In genomic region chr12:34402899-34403705, GRCh38 we compare ENCODE assay signal across 12 cellular contexts.
DNase-seq lines count a peak whose midpoint lies in the region; ATAC-seq and TF ChIP-seq lines count a peak whose summit lies in the region.
"Had no signal": no experiment of that assay in that cellular context is flagged by ENCODE, and none has a peak within 500 bp of the region (broad histone marks: within the 10 kb centered on the region; RNA-seq: fewer than 3 reads in every experiment).

No MANE protein-coding gene starts in this region.

- intact Hi-C loops in adrenal gland (cut with DNase I) (no loop called here), left lung (cut with DNase I) (no loop called here), transverse colon (cut with DNase I; ENCODE audit: low total_unique reads) (no loop called here)

- peak; percentile 50 for DNase-seq in activated effector memory CD4-positive, alpha-beta T cell treated with anti-CD3 and anti-CD28 coated beads, Interleukin-2, amount 50 U/mL, for 16 hours
- no peak for DNase-seq in activated effector memory CD4-positive, alpha-beta T cell treated with Interleukin-2 at 50 U/mL for 16 hours
- DNase-seq in adrenal gland (peak in 6 of 7 donors; percentile 3 to 24 (median 8)), left lung (peak; percentile 15 to 67), transverse colon (peak; percentile 3), NCI-H82 treated with DMSO at 0.1 percent for 48 hours (lab: John Stamatoyannopoulos, UW; ENCODE audit: unreplicated experiment) (no peak), substantia nigra (lab: John Stamatoyannopoulos, UW) (no peak)
- DNase-seq: activated CD8-positive, alpha-beta T cell treated with anti-CD3 and anti-CD28 coated beads for 36 hours; erythroblast; NCI-H748 treated with DMSO at 0.1 percent for 48 hours; SW 1271 had no signal

- H3K27me3 ChIP-seq in adrenal gland, result no peaks in the 10 kb centered on the region
- no peaks in the 10 kb centered on the region for H3K27me3 ChIP-seq in left lung
- H3K27me3 ChIP-seq in transverse colon, result no peaks in the 10 kb centered on the region

- 68 to 82% (median 72%) methylated on average over 27 to 33 of the region's 33 CpGs for WGBS in adrenal gland, 4 donors
- WGBS in transverse colon (ENCODE audit: low coverage in 1 of 2), 2 donors, result 74 to 83% methylated on average over 6 to 33 of the region's 33 CpGs

- H3K9me3 ChIP-seq in adrenal gland (replicated peaks in 1 of 3) (peaks cover 0 to 15% (median 0%) of the 10 kb centered on the region in 3 donors), left lung (peaks cover 0 to 100% of the 10 kb centered on the region in 2 donors), transverse colon (peaks cover 34 to 62% of the 10 kb centered on the region in 2 donors)

- H3K36me3 ChIP-seq in adrenal gland (replicated peaks in 1 of 2), result no peaks in the 10 kb centered on the region
- H3K36me3 ChIP-seq in left lung, result no peaks in the 10 kb centered on the region
- H3K36me3 ChIP-seq in transverse colon, result no peaks in the 10 kb centered on the region

- in situ Hi-C loops in transverse colon (cut with MboI; ENCODE audit: low pct_ligation_motif_present in 1 of 4, low pct_unique_long_range_greater_than_20kb in 1 of 4, low sequenced_read_pairs in 3 of 4), result no loop called here

- H3K4me1 ChIP-seq in adrenal gland (replicated peaks in 1 of 2) (no peaks in the 10 kb centered on the region), left lung (no peaks in the 10 kb centered on the region), transverse colon (no peaks in the 10 kb centered on the region)

- H3K27ac ChIP-seq in adrenal gland, result no peak overlapping the region
- H3K27ac ChIP-seq in left lung, result no peak overlapping the region
- H3K27ac ChIP-seq in transverse colon, result no peak overlapping the region
- H3K27ac ChIP-seq in substantia nigra (ENCODE audit: low read depth, low read length, poor library complexity, severe bottlenecking), result no peak overlapping the region

- no peak for TF ChIP-seq EP300 in transverse colon (IDR thresholded peaks at IDR 0.05; ENCODE audit: low read depth)

- TF ChIP-seq POLR2A in adrenal gland (IDR thresholded peaks at IDR 0.05) (no peak), transverse colon (IDR thresholded peaks at IDR 0.05) (no peak)

- ATAC-seq in left lung (no peak), GM19324 (IDR thresholded peaks at IDR 0.05; ENCODE audit: low FRiP score, unreplicated experiment) (no peak)
- ATAC-seq: activated CD8-positive, alpha-beta T cell treated with anti-CD3 and anti-CD28 coated beads for 36 hours had no signal

- H3K4me3 ChIP-seq in adrenal gland (no peak overlapping the region), left lung (no peak overlapping the region), transverse colon (no peak overlapping the region)

- TF ChIP-seq CTCF in adrenal gland (IDR thresholded peaks at IDR 0.05) (no peak), left lung (IDR thresholded peaks at IDR 0.05) (no peak), transverse colon (IDR thresholded peaks at IDR 0.05) (no peak)

Comparison
In these comparisons a context has a peak if more than half of its experiments do, and no peak if none do; other contexts are left out.
1. DNase-seq: peak in activated effector memory CD4-positive, alpha-beta T cell treated with anti-CD3 and anti-CD28 coated beads, Interleukin-2, amount 50 U/mL, for 16 hours (single experiment), adrenal gland (6 of 7), left lung (2 of 2) and transverse colon (single experiment); none in activated effector memory CD4-positive, alpha-beta T cell treated with Interleukin-2 at 50 U/mL for 16 hours (single experiment), NCI-H82 treated with DMSO at 0.1 percent for 48 hours (single experiment) and substantia nigra (0 of 49).